ENCODE assay signal across 1 cellular context in genomic region chr10:99329891-99330674, GRCh38.
TF ChIP-seq lines count a peak whose summit lies in the region.

No MANE protein-coding gene starts in this region.

TF ChIP-seq in HepG2, 621 proteins besides CTCF, POLR2A, EP300 and RAD21 (continued from another document and continues in another):
- TF ChIP-seq REST (IDR thresholded peaks at IDR 0.05; ENCODE audit: borderline replicate concordance in 1 of 2, low read depth in 1 of 2, low read length in 2 of 2): no peak
- no peak for TF ChIP-seq ZNF225 (CRISPR knock-in tag; IDR thresholded peaks at IDR 0.05)
- no peak for TF ChIP-seq ZBTB8A (CRISPR knock-in tag; IDR thresholded peaks at IDR 0.05; ENCODE audit: borderline replicate concordance, low read depth)
- no peak for TF ChIP-seq ZNF441 (CRISPR knock-in tag; IDR thresholded peaks at IDR 0.05; ENCODE audit: borderline replicate concordance)
- TF ChIP-seq SAP130 (CRISPR knock-in tag; IDR thresholded peaks at IDR 0.05; ENCODE audit: low read depth): peak; percentile 9; the same call in 1 of the 2 replicates
- no peak for TF ChIP-seq WIZ (CRISPR knock-in tag; IDR thresholded peaks at IDR 0.05)
- TF ChIP-seq EED (CRISPR knock-in tag; IDR thresholded peaks at IDR 0.05): 0 out of 2 replicates have a peak, but pooled peaks have one; percentile 19
- TF ChIP-seq SMAD9 (CRISPR knock-in tag; IDR thresholded peaks at IDR 0.05): no peak
- TF ChIP-seq ZIK1 (CRISPR knock-in tag; IDR thresholded peaks at IDR 0.05; ENCODE audit: borderline replicate concordance, low read depth): no peak; the same call in 1 of the 2 replicates
- TF ChIP-seq ZKSCAN8 (CRISPR knock-in tag; IDR thresholded peaks at IDR 0.05; ENCODE audit: borderline replicate concordance): no peak
- TF ChIP-seq MEIS2 (CRISPR knock-in tag; IDR thresholded peaks at IDR 0.05): no peak
- no peak for TF ChIP-seq ZBTB40 (IDR thresholded peaks at IDR 0.05)
- no peak for TF ChIP-seq ZBTB40 (CRISPR knock-in tag; IDR thresholded peaks at IDR 0.05)
- 0 out of 2 replicates have a peak, but pooled peaks have one; percentile 6 for TF ChIP-seq HES4 (CRISPR knock-in tag; IDR thresholded peaks at IDR 0.05; ENCODE audit: borderline replicate concordance)
- TF ChIP-seq XBP1 (CRISPR knock-in tag; IDR thresholded peaks at IDR 0.05): no peak
- TF ChIP-seq ARNT2 (CRISPR knock-in tag; IDR thresholded peaks at IDR 0.05; ENCODE audit: low read depth): no peak
- no peak for TF ChIP-seq E2F5 (CRISPR knock-in tag; conservative IDR thresholded peaks at IDR 0.05)
- TF ChIP-seq HMG20B (CRISPR knock-in tag; conservative IDR thresholded peaks at IDR 0.05): no peak
- TF ChIP-seq POLR2AphosphoS2 (IDR thresholded peaks at IDR 0.05; ENCODE audit: low read depth, low read length): no peak
- TF ChIP-seq NCOA5 (CRISPR knock-in tag; IDR thresholded peaks at IDR 0.05): no peak
- no peak for TF ChIP-seq ZNF670 (CRISPR knock-in tag; IDR thresholded peaks at IDR 0.05; ENCODE audit: borderline replicate concordance)
- no peak for TF ChIP-seq SKI (IDR thresholded peaks at IDR 0.05; ENCODE audit: partially characterized antibody)
- no peak for TF ChIP-seq POGZ (CRISPR knock-in tag; IDR thresholded peaks at IDR 0.05)
- no peak for TF ChIP-seq ZNF335 (CRISPR knock-in tag; IDR thresholded peaks at IDR 0.05)
- TF ChIP-seq GATA4 (IDR thresholded peaks at IDR 0.05; ENCODE audit: borderline replicate concordance, low read depth): no peak
- TF ChIP-seq KLF6 (CRISPR knock-in tag; IDR thresholded peaks at IDR 0.05): no peak
- TF ChIP-seq PRPF4 (IDR thresholded peaks at IDR 0.05; ENCODE audit: low read depth, low read length, poor library complexity, severe bottlenecking): no peak
- TF ChIP-seq KAT8 (CRISPR knock-in tag; IDR thresholded peaks at IDR 0.05): no peak
- TF ChIP-seq ZNF232 (CRISPR knock-in tag; IDR thresholded peaks at IDR 0.05; ENCODE audit: borderline replicate concordance): no peak
- TF ChIP-seq MAZ (IDR thresholded peaks at IDR 0.05; ENCODE audit: borderline replicate concordance, low read depth, low read length): no peak
- TF ChIP-seq MAZ (CRISPR knock-in tag; IDR thresholded peaks at IDR 0.05; ENCODE audit: low read depth): no peak
- TF ChIP-seq ISL2 (CRISPR knock-in tag; IDR thresholded peaks at IDR 0.05): no peak
- TF ChIP-seq ZNF337 (CRISPR knock-in tag; IDR thresholded peaks at IDR 0.05; ENCODE audit: borderline replicate concordance, low read depth): peak; percentile 63; the same call in 1 of the 2 replicates
- TF ChIP-seq SP5 (CRISPR knock-in tag; IDR thresholded peaks at IDR 0.05; ENCODE audit: borderline replicate concordance, low read depth): no peak
- TF ChIP-seq, protein P1, sequence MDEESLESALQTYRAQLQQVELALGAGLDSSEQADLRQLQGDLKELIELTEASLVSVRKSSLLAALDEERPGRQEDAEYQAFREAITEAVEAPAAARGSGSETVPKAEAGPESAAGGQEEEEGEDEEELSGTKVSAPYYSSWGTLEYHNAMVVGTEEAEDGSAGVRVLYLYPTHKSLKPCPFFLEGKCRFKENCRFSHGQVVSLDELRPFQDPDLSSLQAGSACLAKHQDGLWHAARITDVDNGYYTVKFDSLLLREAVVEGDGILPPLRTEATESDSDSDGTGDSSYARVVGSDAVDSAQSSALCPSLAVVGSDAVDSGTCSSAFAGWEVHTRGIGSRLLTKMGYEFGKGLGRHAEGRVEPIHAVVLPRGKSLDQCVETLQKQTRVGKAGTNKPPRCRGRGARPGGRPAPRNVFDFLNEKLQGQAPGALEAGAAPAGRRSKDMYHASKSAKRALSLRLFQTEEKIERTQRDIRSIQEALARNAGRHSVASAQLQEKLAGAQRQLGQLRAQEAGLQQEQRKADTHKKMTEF (CRISPR knock-in tag; IDR thresholded peaks at IDR 0.05): no peak
- no peak for TF ChIP-seq EZH2 (conservative IDR thresholded peaks at IDR 0.05; ENCODE audit: low read depth, low read length)
- no peak for TF ChIP-seq ZBTB1 (CRISPR knock-in tag; IDR thresholded peaks at IDR 0.05; ENCODE audit: borderline replicate concordance)
- no peak for TF ChIP-seq ZNF343 (CRISPR knock-in tag; IDR thresholded peaks at IDR 0.05)
- TF ChIP-seq ATAD3A (CRISPR knock-in tag; IDR thresholded peaks at IDR 0.05): no peak
- no peak for TF ChIP-seq RBAK (CRISPR knock-in tag; IDR thresholded peaks at IDR 0.05)
- no peak for TF ChIP-seq MAFK (conservative IDR thresholded peaks at IDR 0.05 in 1 of 2, IDR thresholded peaks at IDR 0.05 in 1 of 2; ENCODE audit: low read length in 2 of 2)
- TF ChIP-seq CENPBD1 (CRISPR knock-in tag; IDR thresholded peaks at IDR 0.05; ENCODE audit: borderline replicate concordance, low read depth): no peak
- TF ChIP-seq CBFB (CRISPR knock-in tag; IDR thresholded peaks at IDR 0.05): no peak
- TF ChIP-seq ARID2 (CRISPR knock-in tag; IDR thresholded peaks at IDR 0.05; ENCODE audit: borderline replicate concordance): no peak
- no peak for TF ChIP-seq HOXA7 (CRISPR knock-in tag; IDR thresholded peaks at IDR 0.05)
- no peak for TF ChIP-seq ZNF7 (CRISPR knock-in tag; IDR thresholded peaks at IDR 0.05)
- no peak for TF ChIP-seq FOXA1 (IDR thresholded peaks at IDR 0.05)
- TF ChIP-seq FOXA1 (CRISPR knock-in tag; IDR thresholded peaks at IDR 0.05): no peak
- TF ChIP-seq ZNF782 (CRISPR knock-in tag; IDR thresholded peaks at IDR 0.05; ENCODE audit: borderline replicate concordance): no peak
- TF ChIP-seq ZNF704 (CRISPR knock-in tag; IDR thresholded peaks at IDR 0.05; ENCODE audit: borderline replicate concordance): 0 out of 2 replicates have a peak, but pooled peaks have one; percentile 18
- TF ChIP-seq FIP1L1 (IDR thresholded peaks at IDR 0.05; ENCODE audit: borderline replicate concordance, insufficient read depth, low read depth, low read length): no peak
- TF ChIP-seq ZNF362 (CRISPR knock-in tag; IDR thresholded peaks at IDR 0.05; ENCODE audit: borderline replicate concordance): no peak
- TF ChIP-seq ZFP41 (CRISPR knock-in tag; IDR thresholded peaks at IDR 0.05; ENCODE audit: borderline replicate concordance): no peak
- no peak for TF ChIP-seq ISX (CRISPR knock-in tag; conservative IDR thresholded peaks at IDR 0.05)
- no peak for TF ChIP-seq ZNF30 (CRISPR knock-in tag; IDR thresholded peaks at IDR 0.05)
- TF ChIP-seq NFYB (CRISPR knock-in tag; IDR thresholded peaks at IDR 0.05): no peak
- TF ChIP-seq JUND (CRISPR knock-in tag; IDR thresholded peaks at IDR 0.05): peak; percentile 21; the same call in 1 of the 2 replicates
